8 cellular contexts compared by ENCODE assay signal in genomic region chr3:122383915-122384697, GRCh38. TPM values are rescaled to one million over a fixed set of nuclear protein-coding genes. Genes with fewer than 3 reads are reported as not detected.
A peak's percentile ranks its signal among the peaks of the same experiment; 100 is the strongest.
DNase-seq lines count a peak whose midpoint lies in the region; ATAC-seq and TF ChIP-seq lines count a peak whose summit lies in the region.

Gene FAM162A, plus strand, starts transcription at chr3:122384182. Its CDS starts 84 bp downstream, at chr3:122384266.

- ATAC-seq in HG02763 (IDR thresholded peaks at IDR 0.05; ENCODE audit: unreplicated experiment) (peak; percentile 92), upper lobe of left lung (ENCODE audit: low FRiP score in 2 of 2) (peak; percentile 99)
- peak; percentile 95 for ATAC-seq in activated naive CD8-positive, alpha-beta T cell treated with anti-CD3 and anti-CD28 coated beads, Interleukin-2, amount 50 U/mL, for 24 hours

- H3K4me1 Mint-ChIP-seq in activated naive CD8-positive, alpha-beta T cell treated with anti-CD3 and anti-CD28 coated beads, Interleukin-2, amount 50 U/mL, for 24 hours = peaks cover 72% of the 10 kb centered on the region

- no peaks in the 10 kb centered on the region for H3K36me3 ChIP-seq in cardiac muscle cell
- H3K36me3 ChIP-seq in upper lobe of left lung = no peaks in the 10 kb centered on the region

- H3K4me1 ChIP-seq in cardiac muscle cell (ENCODE audit: low read depth) (peaks cover 29% of the 10 kb centered on the region), upper lobe of left lung (peaks cover 9 to 25% (median 15%) of the 10 kb centered on the region in 4 donors)

- H3K4me3 Mint-ChIP-seq in activated naive CD8-positive, alpha-beta T cell treated with anti-CD3 and anti-CD28 coated beads, Interleukin-2, amount 50 U/mL, for 24 hours = peak within 1 kb of the TSS; percentile 93

- TF ChIP-seq EP300 in upper lobe of left lung (IDR thresholded peaks at IDR 0.05) = no peak

- no peaks in the 10 kb centered on the region for H3K27me3 Mint-ChIP-seq in activated naive CD8-positive, alpha-beta T cell treated with anti-CD3 and anti-CD28 coated beads, Interleukin-2, amount 50 U/mL, for 24 hours

- H3K27ac ChIP-seq in cardiac muscle cell = peak within 1 kb of the TSS; percentile 84
- H3K27ac ChIP-seq in upper lobe of left lung = peak within 1 kb of the TSS; percentile 87 to 92 (median 89)

- peak within 1 kb of the TSS; percentile 97 for H3K27ac Mint-ChIP-seq in activated naive CD8-positive, alpha-beta T cell treated with anti-CD3 and anti-CD28 coated beads, Interleukin-2, amount 50 U/mL, for 24 hours

- peak; percentile 75 for TF ChIP-seq CTCF in GM12874 (IDR thresholded peaks at IDR 0.05; ENCODE audit: insufficient read depth, low read depth, low read length)
- peak; percentile 43 for TF ChIP-seq CTCF in cardiac muscle cell (IDR thresholded peaks at IDR 0.05; ENCODE audit: low read depth, low read length)
- peak; percentile 52 to 81 (median 68) for TF ChIP-seq CTCF in upper lobe of left lung (IDR thresholded peaks at IDR 0.05)

- H3K4me3 ChIP-seq in cardiac muscle cell (peak within 1 kb of the TSS; percentile 94), upper lobe of left lung (peak within 1 kb of the TSS; percentile 39 to 91 (median 66))

- DNase-seq in NCI-H1417 (lab: John Stamatoyannopoulos, UW) (peak; percentile 95 to 97 (median 97)), SW 1271 (lab: John Stamatoyannopoulos, UW) (peak; percentile 78 to 92), cardiac muscle cell (ENCODE audit: low read depth in 1 of 2, low spot score in 1 of 2) (peak; percentile 87 to 97), posterior cingulate gyrus (peak; percentile 89 to 99 (median 95)), upper lobe of left lung (peak; percentile 97 to 100)
- DNase-seq in activated naive CD8-positive, alpha-beta T cell treated with anti-CD3 and anti-CD28 coated beads, Interleukin-2, amount 50 U/mL, for 24 hours = peak; percentile 95

- H3K9me3 ChIP-seq in cardiac muscle cell (ENCODE audit: low read depth) = no peaks in the 10 kb centered on the region
- H3K9me3 ChIP-seq in upper lobe of left lung = no peaks in the 10 kb centered on the region

- intact Hi-C loops in posterior cingulate gyrus (cut with DNase I) = loop anchor here (2.0 to 10.0 kb wide), 4 partner anchors 33 to 837 kb away; partner anchors contain the start of genes EAF2, IQCB1, KPNA1 and WDR5B

- peaks cover 28% of the 10 kb centered on the region for H3K36me3 Mint-ChIP-seq in activated naive CD8-positive, alpha-beta T cell treated with anti-CD3 and anti-CD28 coated beads, Interleukin-2, amount 50 U/mL, for 24 hours (ENCODE audit: low read depth)

- 0% methylated on average over 25 to 42 of the region's 51 CpGs for WGBS in upper lobe of left lung, 2 donors

- no peaks in the 10 kb centered on the region for H3K9me3 Mint-ChIP-seq in activated naive CD8-positive, alpha-beta T cell treated with anti-CD3 and anti-CD28 coated beads, Interleukin-2, amount 50 U/mL, for 24 hours

- TF ChIP-seq POLR2A in upper lobe of left lung (IDR thresholded peaks at IDR 0.05) = peak in 3 of 4 donors; percentile 78 to 94 (median 90)

- H3K27me3 ChIP-seq in cardiac muscle cell (no peaks in the 10 kb centered on the region), upper lobe of left lung (no peaks in the 10 kb centered on the region)

RNA-seq across cellular contexts. Expression of gene FAM162A, which starts in this region (rescaled TPM):
- total RNA-seq in cardiac muscle cell = 182 and 209 TPM in 2 replicates
- 613 and 642 TPM in 2 replicates for polyA plus RNA-seq in cardiac muscle cell
- total RNA-seq in upper lobe of left lung = 10 to 100 TPM in 5 of 6 donors, 1 to 10 TPM in 1; 4.2 to 29.0 (median 16.0) TPM

Comparison
In these comparisons a context has a peak if more than half of its experiments do, and no peak if none do; other contexts are left out.
1. Peak in every context shown above with its lines: DNase-seq, ATAC-seq, H3K4me3 ChIP-seq and H3K27ac ChIP-seq.